8 cellular contexts compared by ENCODE assay signal in genomic region chr2:127386764-127387654, GRCh38. TPM values are rescaled to one million over a fixed set of nuclear protein-coding genes. Genes with fewer than 3 reads are reported as not detected.
DNase-seq lines count a peak whose midpoint lies in the region; ATAC-seq and TF ChIP-seq lines count a peak whose summit lies in the region.

No MANE protein-coding gene starts in this region.

- H3K4me2 ChIP-seq in OCI-LY3 (ENCODE audit: low read length): peak overlapping the region; percentile 86

- peak overlapping the region; percentile 90 for H3K27ac ChIP-seq in OCI-LY3 (ENCODE audit: low read length)
- H3K27ac ChIP-seq in muscle layer of colon (ENCODE audit: low read depth, low read length): peak overlapping the region; percentile 99

- no peaks in the 10 kb centered on the region for H3K9me3 ChIP-seq in OCI-LY3 (ENCODE audit: insufficient read depth, low read length)
- no peaks in the 10 kb centered on the region for H3K9me3 ChIP-seq in muscle layer of colon (ENCODE audit: low read length)

- peak; percentile 58 for ATAC-seq in GM21515 (IDR thresholded peaks at IDR 0.05; ENCODE audit: unreplicated experiment)
- peak; percentile 91 for ATAC-seq in esophagus mucosa

- H3K9ac ChIP-seq in OCI-LY3 (ENCODE audit: low read length) (peak overlapping the region; percentile 98), muscle layer of colon (ENCODE audit: low read length) (peak overlapping the region; percentile 29)

- peaks cover 44% of the 10 kb centered on the region for H4K20me1 ChIP-seq in OCI-LY3 (ENCODE audit: insufficient read depth, low read length)

- peaks cover 40% of the 10 kb centered on the region for H3K4me1 ChIP-seq in OCI-LY3 (ENCODE audit: low read length)
- peaks cover 27% of the 10 kb centered on the region for H3K4me1 ChIP-seq in muscle layer of colon (ENCODE audit: insufficient read depth, low read length)

- no peak for TF ChIP-seq CTCF in OCI-LY3 (IDR thresholded peaks at IDR 0.05; ENCODE audit: low read depth, low read length)

- H3K79me2 ChIP-seq in OCI-LY3 (ENCODE audit: low read length): peaks cover 51% of the 10 kb centered on the region

- H2AFZ ChIP-seq in OCI-LY3 (ENCODE audit: low read depth, low read length): peak overlapping the region; percentile 72; the same call in 1 of the 2 replicates

- peaks cover 1% of the 10 kb centered on the region for H3K36me3 ChIP-seq in OCI-LY3 (replicated peaks; ENCODE audit: low read depth, low read length)
- no peaks in the 10 kb centered on the region for H3K36me3 ChIP-seq in muscle layer of colon (ENCODE audit: insufficient read depth, low read length)

- peak overlapping the region; percentile 93 for H3K4me3 ChIP-seq in OCI-LY3 (ENCODE audit: low read length)
- H3K4me3 ChIP-seq in muscle layer of colon (ENCODE audit: low read depth in 1 of 2, low read length in 2 of 2): peak overlapping the region; percentile 57 to 85

- H3K27me3 ChIP-seq in OCI-LY3 (ENCODE audit: low read depth, low read length) (no peaks in the 10 kb centered on the region), muscle layer of colon (ENCODE audit: control insufficient read depth in 1 of 2, insufficient read depth in 2 of 2, low read length in 2 of 2) (no peaks in the 10 kb centered on the region)

- peak; percentile 85 for DNase-seq in COR-L47 (lab: John Stamatoyannopoulos, UW)
- DNase-seq in HuH-7.5 (ENCODE audit: low spot score): peak; percentile 62
- peak; percentile 81 for DNase-seq in activated T-cell treated with anti-CD3 and anti-CD28 coated beads, Interleukin-2, amount 50 U/mL, for 1 hour
- peak; percentile 51 to 52 for DNase-seq in stimulated activated CD8-positive, alpha-beta memory T cell treated with anti-CD3 and anti-CD28 coated beads, Interleukin-7, amount 100 ng/mL, for 1 hour (ENCODE audit: low read depth in 2 of 2)

RNA-seq across cellular contexts. Expression of gene MAP3K2, which starts 0.8 kb away (rescaled TPM):
- total RNA-seq in esophagus mucosa: 30.0 TPM

RNA-seq across cellular contexts. Expression of gene PROC, which starts 31.2 kb away (rescaled TPM):
- 0.20 TPM for total RNA-seq in esophagus mucosa

Comparison
In these comparisons a context has a peak if more than half of its experiments do, and no peak if none do; other contexts are left out.
1. Peak in every context shown above with its lines: DNase-seq, ATAC-seq, H3K4me3 ChIP-seq and H3K27ac ChIP-seq.